In the genomic region with DNA sequence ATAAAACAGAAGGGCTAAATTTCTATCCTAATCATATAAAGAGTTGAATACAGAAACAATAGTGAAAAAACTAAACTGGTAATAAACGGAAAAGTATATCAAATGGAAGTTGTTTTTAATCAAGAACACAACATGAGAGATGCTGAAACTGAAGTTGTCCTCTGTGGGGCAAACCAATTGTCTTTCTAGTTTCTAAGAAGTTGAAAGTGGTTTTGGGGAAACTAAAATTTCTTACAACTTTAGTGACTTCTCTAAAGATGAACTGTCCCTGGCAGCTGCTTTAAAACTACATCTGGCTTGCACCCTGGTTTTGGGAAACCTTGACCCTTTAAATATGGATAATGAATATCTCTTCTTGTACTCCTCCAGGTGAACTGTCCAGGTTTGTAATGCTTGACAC, we compare ENCODE assay signal across 20 cellular contexts.
DNase-seq lines count a peak whose midpoint lies in the region; ATAC-seq and TF ChIP-seq lines count a peak whose summit lies in the region.
"Had no signal": no experiment of that assay in that cellular context is flagged by ENCODE, and none has a peak within 500 bp of the region (broad histone marks: within the 10 kb centered on the region; RNA-seq: fewer than 3 reads in every experiment).

No MANE protein-coding gene starts in this region.

- intact Hi-C loops in activated CD4-positive, alpha-beta memory T cell treated with anti-CD3 and anti-CD28 coated beads for 36 hours (cut with micrococcal nuclease): no loop called here
- intact Hi-C loops in activated T-helper 2 cell treated with anti-CD3 and anti-CD28 coated beads, Interferon-gamma antibody, Interleukin-2, Interleukin-4, amounts not matched to agents 10 μg/mL and 5 μg/mL and 100 μg/mL, durations not matched to agents 14 hours and 24 hours and 36 hours (cut with micrococcal nuclease): loop anchor here (5.0 to 10.0 kb wide), 2 partner anchors 111 to 153 kb away; partner anchors contain the start of gene ADAM10

- POLR2A ChIA-PET in activated CD4-positive, alpha-beta memory T cell treated with anti-CD3 and anti-CD28 coated beads for 36 hours (lab: Charles Lee): no interaction called here
- POLR2A ChIA-PET in activated CD4-positive, alpha-beta memory T cell treated with anti-CD3 and anti-CD28 coated beads, Interleukin-2, amount 10 ng/mL, durations not matched to agents 7 days and 5 days (lab: Charles Lee): no interaction called here

- H3K9me3 Mint-ChIP-seq in activated CD4-positive, alpha-beta memory T cell treated with anti-CD3 and anti-CD28 coated beads for 36 hours: no peaks in the 10 kb centered on the region
- H3K9me3 Mint-ChIP-seq in activated CD4-positive, alpha-beta memory T cell treated with anti-CD3 and anti-CD28 coated beads, Interleukin-2, amount 10 ng/mL, durations not matched to agents 7 days and 5 days: no peaks in the 10 kb centered on the region
- H3K9me3 Mint-ChIP-seq in CD4-positive, CD25-positive, alpha-beta regulatory T cell: peaks cover 0 to 4% (median 0%) of the 10 kb centered on the region in 7 donors
- H3K9me3 Mint-ChIP-seq in activated T-helper 2 cell treated with anti-CD3 and anti-CD28 coated beads, Interferon-gamma antibody, Interleukin-2, Interleukin-4, amounts not matched to agents 10 μg/mL and 5 μg/mL and 100 μg/mL, durations not matched to agents 14 hours and 24 hours and 36 hours: peaks cover 5% of the 10 kb centered on the region
- peaks cover 2% of the 10 kb centered on the region for H3K9me3 Mint-ChIP-seq in chondrocyte (ENCODE audit: low read depth)
- H3K9me3 Mint-ChIP-seq: GM23338 had no signal

- no peaks in the 10 kb centered on the region for H3K9me3 ChIP-seq in CD4-positive, CD25-positive, alpha-beta regulatory T cell (ENCODE audit: control insufficient read depth in 2 of 2, low read length in 2 of 2)
- H3K9me3 ChIP-seq: A549 had no signal

- H3K27me3 Mint-ChIP-seq in activated CD4-positive, alpha-beta memory T cell treated with anti-CD3 and anti-CD28 coated beads for 36 hours: no peaks in the 10 kb centered on the region
- no peaks in the 10 kb centered on the region for H3K27me3 Mint-ChIP-seq in activated CD4-positive, alpha-beta memory T cell treated with anti-CD3 and anti-CD28 coated beads, Interleukin-2, amount 10 ng/mL, durations not matched to agents 7 days and 5 days
- H3K27me3 Mint-ChIP-seq in CD4-positive, CD25-positive, alpha-beta regulatory T cell: no peaks in the 10 kb centered on the region
- no peaks in the 10 kb centered on the region for H3K27me3 Mint-ChIP-seq in activated T-helper 2 cell treated with anti-CD3 and anti-CD28 coated beads, Interferon-gamma antibody, Interleukin-2, Interleukin-4, amounts not matched to agents 10 μg/mL and 5 μg/mL and 100 μg/mL, durations not matched to agents 14 hours and 24 hours and 36 hours (ENCODE audit: low read depth)
- H3K27me3 Mint-ChIP-seq in chondrocyte (ENCODE audit: low read depth): no peaks in the 10 kb centered on the region

- H3K4me3 ChIP-seq in CD4-positive, CD25-positive, alpha-beta regulatory T cell (ENCODE audit: low read depth, low read length): no peak overlapping the region
- H3K4me3 ChIP-seq: A549; BLaER1 treated with 17β-estradiol and CSF1 and Interleukin-3, amounts not matched to agents 10 nM and 100 nM; GM23338; K562 had no signal

- no peak for DNase-seq in activated CD4-positive, alpha-beta memory T cell treated with anti-CD3 and anti-CD28 coated beads for 36 hours
- DNase-seq in activated CD4-positive, alpha-beta memory T cell treated with anti-CD3 and anti-CD28 coated beads, Interleukin-2, amount 10 ng/mL, durations not matched to agents 7 days and 5 days: no peak
- peak in 1 of 3 donors; percentile 69 for DNase-seq in CD4-positive, CD25-positive, alpha-beta regulatory T cell
- DNase-seq in GM20000 (ENCODE audit: low spot score) (peak; percentile 14), chondrocyte (ENCODE audit: low spot score) (no peak)
- DNase-seq in activated T-helper 2 cell treated with anti-CD3 and anti-CD28 coated beads, Interferon-gamma antibody, Interleukin-2, Interleukin-4, amounts not matched to agents 10 μg/mL and 5 μg/mL and 100 μg/mL, durations not matched to agents 14 hours and 24 hours and 36 hours (ENCODE audit: low spot score): no peak
- DNase-seq: DMS 273 treated with DMSO at 0.1 percent for 48 hours, GDM1, NCI-H1048, NCI-H146, NCI-H2081 treated with DMSO at 0.1 percent for 48 hours, NCI-H510A treated with DMSO at 0.1 percent for 48 hours, NCI-H82 had no signal

- TF ChIP-seq CTCF in GM20000 (IDR thresholded peaks at IDR 0.05; ENCODE audit: extremely low read depth, missing control alignments): no peak
- no peak for TF ChIP-seq CTCF in chondrocyte (IDR thresholded peaks at IDR 0.05)

- H3K4me1 Mint-ChIP-seq in activated CD4-positive, alpha-beta memory T cell treated with anti-CD3 and anti-CD28 coated beads for 36 hours (ENCODE audit: low read depth): peaks cover 12% of the 10 kb centered on the region
- H3K4me1 Mint-ChIP-seq in activated CD4-positive, alpha-beta memory T cell treated with anti-CD3 and anti-CD28 coated beads, Interleukin-2, amount 10 ng/mL, durations not matched to agents 7 days and 5 days: peaks cover 28% of the 10 kb centered on the region
- peaks cover 24 to 44% (median 33%) of the 10 kb centered on the region in 4 donors for H3K4me1 Mint-ChIP-seq in CD4-positive, CD25-positive, alpha-beta regulatory T cell
- peaks cover 40% of the 10 kb centered on the region for H3K4me1 Mint-ChIP-seq in activated T-helper 2 cell treated with anti-CD3 and anti-CD28 coated beads, Interferon-gamma antibody, Interleukin-2, Interleukin-4, amounts not matched to agents 10 μg/mL and 5 μg/mL and 100 μg/mL, durations not matched to agents 14 hours and 24 hours and 36 hours (ENCODE audit: low read depth)
- no peaks in the 10 kb centered on the region for H3K4me1 Mint-ChIP-seq in chondrocyte (ENCODE audit: low read depth)

- H3K36me3 ChIP-seq in CD4-positive, CD25-positive, alpha-beta regulatory T cell (ENCODE audit: control insufficient read depth, insufficient read depth, low read length): peaks cover 16% of the 10 kb centered on the region

- ATAC-seq in CD4-positive, CD25-positive, alpha-beta regulatory T cell (ENCODE audit: low read depth in 2 of 2): no peak
- ATAC-seq in GM19397 (IDR thresholded peaks at IDR 0.05; ENCODE audit: unreplicated experiment) (no peak), GM18519 (IDR thresholded peaks at IDR 0.05; ENCODE audit: low FRiP score, unreplicated experiment) (no peak)
- ATAC-seq: A549, GM23338, HCT116, K562 had no signal

- H3K4me3 Mint-ChIP-seq in activated CD4-positive, alpha-beta memory T cell treated with anti-CD3 and anti-CD28 coated beads for 36 hours: no peak overlapping the region
- H3K4me3 Mint-ChIP-seq in activated CD4-positive, alpha-beta memory T cell treated with anti-CD3 and anti-CD28 coated beads, Interleukin-2, amount 10 ng/mL, durations not matched to agents 7 days and 5 days: no peak overlapping the region
- no peak overlapping the region for H3K4me3 Mint-ChIP-seq in CD4-positive, CD25-positive, alpha-beta regulatory T cell
- no peak overlapping the region for H3K4me3 Mint-ChIP-seq in activated T-helper 2 cell treated with anti-CD3 and anti-CD28 coated beads, Interferon-gamma antibody, Interleukin-2, Interleukin-4, amounts not matched to agents 10 μg/mL and 5 μg/mL and 100 μg/mL, durations not matched to agents 14 hours and 24 hours and 36 hours (ENCODE audit: low read depth)
- H3K4me3 Mint-ChIP-seq in chondrocyte (ENCODE audit: unreplicated experiment): no peak overlapping the region
- H3K4me3 Mint-ChIP-seq: GM23338 had no signal

- H3K27me3 ChIP-seq in CD4-positive, CD25-positive, alpha-beta regulatory T cell (ENCODE audit: control insufficient read depth, insufficient read depth, low read length): no peaks in the 10 kb centered on the region
- H3K27me3 ChIP-seq: BLaER1 treated with 17β-estradiol and CSF1 and Interleukin-3, amounts not matched to agents 10 nM and 100 nM had no signal

- peaks cover 18% of the 10 kb centered on the region for H3K36me3 Mint-ChIP-seq in activated CD4-positive, alpha-beta memory T cell treated with anti-CD3 and anti-CD28 coated beads for 36 hours
- H3K36me3 Mint-ChIP-seq in activated CD4-positive, alpha-beta memory T cell treated with anti-CD3 and anti-CD28 coated beads, Interleukin-2, amount 10 ng/mL, durations not matched to agents 7 days and 5 days (ENCODE audit: low read depth): peaks cover 47% of the 10 kb centered on the region
- peaks cover 33% of the 10 kb centered on the region for H3K36me3 Mint-ChIP-seq in CD4-positive, CD25-positive, alpha-beta regulatory T cell
- peaks cover 60% of the 10 kb centered on the region for H3K36me3 Mint-ChIP-seq in activated T-helper 2 cell treated with anti-CD3 and anti-CD28 coated beads, Interferon-gamma antibody, Interleukin-2, Interleukin-4, amounts not matched to agents 10 μg/mL and 5 μg/mL and 100 μg/mL, durations not matched to agents 14 hours and 24 hours and 36 hours (ENCODE audit: low read depth)
- H3K36me3 Mint-ChIP-seq in chondrocyte (ENCODE audit: low read depth): peaks cover 12% of the 10 kb centered on the region

- CTCF ChIA-PET in activated CD4-positive, alpha-beta memory T cell treated with anti-CD3 and anti-CD28 coated beads for 36 hours (lab: Charles Lee): no interaction called here
- CTCF ChIA-PET in activated CD4-positive, alpha-beta memory T cell treated with anti-CD3 and anti-CD28 coated beads, Interleukin-2, amount 10 ng/mL, durations not matched to agents 7 days and 5 days (lab: Charles Lee): no interaction called here

- peak overlapping the region; percentile 21 for H3K27ac Mint-ChIP-seq in activated CD4-positive, alpha-beta memory T cell treated with anti-CD3 and anti-CD28 coated beads for 36 hours
- H3K27ac Mint-ChIP-seq in activated CD4-positive, alpha-beta memory T cell treated with anti-CD3 and anti-CD28 coated beads, Interleukin-2, amount 10 ng/mL, durations not matched to agents 7 days and 5 days: no peak overlapping the region
- H3K27ac Mint-ChIP-seq in CD4-positive, CD25-positive, alpha-beta regulatory T cell: peak overlapping the region; percentile 13 to 66 (median 21)
- H3K27ac Mint-ChIP-seq in activated T-helper 2 cell treated with anti-CD3 and anti-CD28 coated beads, Interferon-gamma antibody, Interleukin-2, Interleukin-4, amounts not matched to agents 10 μg/mL and 5 μg/mL and 100 μg/mL, durations not matched to agents 14 hours and 24 hours and 36 hours: peak overlapping the region; percentile 58
- H3K27ac Mint-ChIP-seq in chondrocyte (ENCODE audit: unreplicated experiment): no peak overlapping the region
- H3K27ac Mint-ChIP-seq: GM23338 had no signal

- no peak overlapping the region for H3K27ac ChIP-seq in CD4-positive, CD25-positive, alpha-beta regulatory T cell (ENCODE audit: insufficient read depth, low read length, poor library complexity, severe bottlenecking)
- H3K27ac ChIP-seq: A549; BLaER1 treated with 17β-estradiol and CSF1 and Interleukin-3, amounts not matched to agents 10 nM and 100 nM had no signal

- H3K4me1 ChIP-seq in CD4-positive, CD25-positive, alpha-beta regulatory T cell (ENCODE audit: control insufficient read depth, insufficient read depth, low read length, poor library complexity, severe bottlenecking): no peaks in the 10 kb centered on the region

Comparison
In these comparisons a context has a peak if more than half of its experiments do, and no peak if none do; other contexts are left out.
1. H3K27ac Mint-ChIP-seq: peak in activated CD4-positive, alpha-beta memory T cell treated with anti-CD3 and anti-CD28 coated beads for 36 hours (single experiment), CD4-positive, CD25-positive, alpha-beta regulatory T cell (3 of 3) and activated T-helper 2 cell treated with anti-CD3 and anti-CD28 coated beads, Interferon-gamma antibody, Interleukin-2, Interleukin-4, amounts not matched to agents 10 μg/mL and 5 μg/mL and 100 μg/mL, durations not matched to agents 14 hours and 24 hours and 36 hours (single experiment); none in activated CD4-positive, alpha-beta memory T cell treated with anti-CD3 and anti-CD28 coated beads, Interleukin-2, amount 10 ng/mL, durations not matched to agents 7 days and 5 days (single experiment) and chondrocyte (single experiment).